Comparison of ENCODE assay signal across 25 cellular contexts in genomic region chr9:113711251-113711650, GRCh38.
DNase-seq lines count a peak whose midpoint lies in the region; ATAC-seq and TF ChIP-seq lines count a peak whose summit lies in the region.
"Had no signal": no experiment of that assay in that cellular context is flagged by ENCODE, and none has a peak within 500 bp of the region (broad histone marks: within the 10 kb centered on the region; RNA-seq: fewer than 3 reads in every experiment).

No MANE protein-coding gene starts in this region.

- TF ChIP-seq CTCF in VCaP (conservative IDR thresholded peaks at IDR 0.05) (no peak), type B pancreatic cell (conservative IDR thresholded peaks at IDR 0.05) (no peak)

- H3K27ac ChIP-seq in VCaP = peak overlapping the region; percentile 54
- H3K27ac ChIP-seq: GM23248, RWPE1, SK-N-MC had no signal

- no peak overlapping the region for H3K27ac Mint-ChIP-seq in type B pancreatic cell
- H3K27ac Mint-ChIP-seq: B cell; CD4-positive, alpha-beta T cell had no signal

- H3K4me1 Mint-ChIP-seq in type B pancreatic cell (ENCODE audit: unreplicated experiment) = peaks cover 4% of the 10 kb centered on the region
- H3K4me1 Mint-ChIP-seq: B cell had no signal

- peaks cover 28% of the 10 kb centered on the region for H3K27me3 Mint-ChIP-seq in type B pancreatic cell

- no peaks in the 10 kb centered on the region for H3K27me3 ChIP-seq in MG63

- peaks cover 33% of the 10 kb centered on the region for H3K9me3 ChIP-seq in MG63

- H3K36me3 Mint-ChIP-seq in type B pancreatic cell = peaks cover 3% of the 10 kb centered on the region

- no peaks in the 10 kb centered on the region for H3K36me3 ChIP-seq in MG63

- no peak for ATAC-seq in stimulated activated naive CD8-positive, alpha-beta T cell treated with anti-CD3 and anti-CD28 coated beads, Interleukin-15, Interleukin-2, amounts not matched to agents 100 U/mL and 50 U/mL, for 24 hours
- ATAC-seq: K562, Panc1 had no signal

- DNase-seq in MG63 (peak; percentile 23), mesenteric fat pad (ENCODE audit: low spot score) (peak; percentile 20), type B pancreatic cell (ENCODE audit: extremely low spot score, unreplicated experiment) (peak; percentile 48), A172 (ENCODE audit: low spot score) (no peak), CD1c-positive myeloid dendritic cell (ENCODE audit: extremely low spot score) (no peak)
- DNase-seq in stimulated activated naive CD8-positive, alpha-beta T cell treated with anti-CD3 and anti-CD28 coated beads, Interleukin-15, Interleukin-2, amounts not matched to agents 100 U/mL and 50 U/mL, for 24 hours = no peak
- DNase-seq: CD4-positive, alpha-beta T cell; H7; Kasumi-1; MV-4-11; NCI-H1436 treated with DMSO at 0.1 percent for 48 hours; NCI-H1930; NCI-H2107; NCI-H446 treated with DMSO at 0.1 percent for 48 hours; NCI-H526; NCI-H82; SHP77 treated with DMSO at 0.1 percent for 48 hours; SW 1271 had no signal

- no peak overlapping the region for H3K4me3 Mint-ChIP-seq in type B pancreatic cell
- H3K4me3 Mint-ChIP-seq: B cell; CD4-positive, alpha-beta T cell had no signal

- H3K4me3 ChIP-seq in MG63 = no peak overlapping the region
- H3K4me3 ChIP-seq: GM23248, K562, SK-N-MC had no signal

- H3K9me3 Mint-ChIP-seq in type B pancreatic cell = peaks cover 6% of the 10 kb centered on the region

Comparison
In these comparisons a context has a peak if more than half of its experiments do, and no peak if none do; other contexts are left out.
1. DNase-seq: peak in MG63 (single experiment), mesenteric fat pad (single experiment) and type B pancreatic cell (single experiment); none in A172 (single experiment), stimulated activated naive CD8-positive, alpha-beta T cell treated with anti-CD3 and anti-CD28 coated beads, Interleukin-15, Interleukin-2, amounts not matched to agents 100 U/mL and 50 U/mL, for 24 hours (single experiment) and CD1c-positive myeloid dendritic cell (single experiment).